1 cellular context compared by ENCODE assay signal in genomic region chr15:89690276-89691218, GRCh38.
TF ChIP-seq lines count a peak whose summit lies in the region.

PEX11A (minus strand) TSS chr15:89690754; CDS start chr15:89690632, 122 bp downstream.
WDR93 (plus strand) TSS chr15:89690811; CDS start chr15:89701747, 10,936 bp downstream.

TF ChIP-seq in HepG2, 621 proteins besides CTCF, POLR2A, EP300 and RAD21 (continued from another document and continues in another):
- TF ChIP-seq ZNF800 (CRISPR knock-in tag; IDR thresholded peaks at IDR 0.05) (0 out of 2 replicates have a peak, but pooled peaks have one; percentile 33), WIZ (CRISPR knock-in tag; IDR thresholded peaks at IDR 0.05) (no peak), ZKSCAN8 (CRISPR knock-in tag; IDR thresholded peaks at IDR 0.05; ENCODE audit: borderline replicate concordance) (0 out of 2 replicates have a peak, but pooled peaks have one; percentile 15), ZBTB33 (CRISPR knock-in tag; IDR thresholded peaks at IDR 0.05) (no peak), ZNF780A (CRISPR knock-in tag; IDR thresholded peaks at IDR 0.05) (no peak), ZNF264 (CRISPR knock-in tag; IDR thresholded peaks at IDR 0.05) (no peak), ZFP90 (CRISPR knock-in tag; IDR thresholded peaks at IDR 0.05; ENCODE audit: borderline replicate concordance) (peak; percentile 8; the same call in 1 of the 2 replicates), ZBTB38 (CRISPR knock-in tag; IDR thresholded peaks at IDR 0.05) (peak; percentile 37), AKNA (CRISPR knock-in tag; IDR thresholded peaks at IDR 0.05; ENCODE audit: borderline replicate concordance) (no peak), ZNF607 (CRISPR knock-in tag; IDR thresholded peaks at IDR 0.05; ENCODE audit: borderline replicate concordance) (0 out of 2 replicates have a peak, but pooled peaks have one; percentile 24), ZNF564 (CRISPR knock-in tag; IDR thresholded peaks at IDR 0.05) (no peak), ONECUT2 (CRISPR knock-in tag; IDR thresholded peaks at IDR 0.05) (no peak), SALL1 (CRISPR knock-in tag; IDR thresholded peaks at IDR 0.05) (peak; percentile 81), BHLHE40 (IDR thresholded peaks at IDR 0.05; ENCODE audit: low read length) (peak; percentile 45; the same call in 1 of the 2 replicates), NR2C2 (CRISPR knock-in tag; IDR thresholded peaks at IDR 0.05; ENCODE audit: borderline replicate concordance) (peak; percentile 24; the same call in 1 of the 2 replicates), ARNT2 (CRISPR knock-in tag; IDR thresholded peaks at IDR 0.05; ENCODE audit: low read depth) (0 out of 2 replicates have a peak, but pooled peaks have one; percentile 69), SMYD3 (CRISPR knock-in tag; IDR thresholded peaks at IDR 0.05) (no peak), KLF9 (CRISPR knock-in tag; IDR thresholded peaks at IDR 0.05; ENCODE audit: low read depth) (no peak), MED8 (CRISPR knock-in tag; IDR thresholded peaks at IDR 0.05; ENCODE audit: insufficient replicate concordance) (no peak), TFDP1 (CRISPR knock-in tag; IDR thresholded peaks at IDR 0.05; ENCODE audit: borderline replicate concordance) (no peak), FOSL1 (CRISPR knock-in tag; IDR thresholded peaks at IDR 0.05; ENCODE audit: borderline replicate concordance) (no peak), MNT (IDR thresholded peaks at IDR 0.05) (no peak), AFF4 (CRISPR knock-in tag; IDR thresholded peaks at IDR 0.05) (no peak), ZNF574 (CRISPR knock-in tag; IDR thresholded peaks at IDR 0.05) (peak; percentile 65; the same call in 1 of the 2 replicates), ZNF513 (CRISPR knock-in tag; conservative IDR thresholded peaks at IDR 0.05) (0 out of 2 replicates have a peak, but pooled peaks have one; percentile 21), DMTF1 (CRISPR knock-in tag; IDR thresholded peaks at IDR 0.05) (no peak), ZNF747 (CRISPR knock-in tag; IDR thresholded peaks at IDR 0.05; ENCODE audit: borderline replicate concordance) (no peak; the same call in 1 of the 2 replicates), ERF (CRISPR knock-in tag; IDR thresholded peaks at IDR 0.05) (peak; percentile 71; the same call in 1 of the 2 replicates), ZNF33B (CRISPR knock-in tag; IDR thresholded peaks at IDR 0.05) (peak; percentile 44; the same call in 1 of the 2 replicates), KDM1A (CRISPR knock-in tag; IDR thresholded peaks at IDR 0.05) (no peak)
